ENCODE assay signal across 8 cellular contexts in genomic region chr2:169141713-169142352, GRCh38.
DNase-seq lines count a peak whose midpoint lies in the region; ATAC-seq and TF ChIP-seq lines count a peak whose summit lies in the region.

No MANE protein-coding gene starts in this region.

- no peaks in the 10 kb centered on the region for H3K36me3 ChIP-seq in mammary epithelial cell (ENCODE audit: insufficient read depth, low read length)

- TF ChIP-seq POLR2A in NB4 (IDR thresholded peaks at IDR 0.05; ENCODE audit: extremely low read depth, insufficient read length), result no peak

- WGBS in mammary epithelial cell (ENCODE audit: low coverage, missing lambda C conversion rate), result 32% methylated on average over 6 of the region's 10 CpGs

- H3K9me3 ChIP-seq in mammary epithelial cell (replicated peaks; ENCODE audit: insufficient read depth, low read length), result no peaks in the 10 kb centered on the region

- in situ Hi-C loops in mammary epithelial cell (cut with MboI; ENCODE audit: low sequenced_read_pairs in 2 of 2), result no loop called here

- H4K20me1 ChIP-seq in mammary epithelial cell (ENCODE audit: insufficient read depth, low read length), result no peaks in the 10 kb centered on the region

- ATAC-seq in GM21723 (IDR thresholded peaks at IDR 0.05; ENCODE audit: unreplicated experiment) (peak; percentile 73), GM18519 (IDR thresholded peaks at IDR 0.05; ENCODE audit: low FRiP score, unreplicated experiment) (no peak)

- H3K4me3 ChIP-seq in NB4 (ENCODE audit: low read depth, low read length), result no peak overlapping the region
- no peak overlapping the region for H3K4me3 ChIP-seq in mammary epithelial cell (replicated peaks in 1 of 3; ENCODE audit: insufficient read depth in 1 of 3, low read depth in 2 of 3, low read length in 3 of 3)

- dilution Hi-C loops in mammary epithelial cell (cut with HindIII; ENCODE audit: low sequenced_read_pairs), result no loop called here

- H3K4me2 ChIP-seq in mammary epithelial cell (ENCODE audit: insufficient read depth, low read depth, low read length), result no peak overlapping the region

- no peak overlapping the region for H2AFZ ChIP-seq in mammary epithelial cell (ENCODE audit: low read depth, low read length)

- TF ChIP-seq CTCF in NB4 (IDR thresholded peaks at IDR 0.05; ENCODE audit: low read depth, low read length), result peak; percentile 98
- TF ChIP-seq CTCF in VCaP (conservative IDR thresholded peaks at IDR 0.05), result peak; percentile 83
- peak; percentile 89 to 91 for TF ChIP-seq CTCF in mammary epithelial cell (conservative IDR thresholded peaks at IDR 0.05 in 1 of 2, IDR thresholded peaks at IDR 0.05 in 1 of 2; ENCODE audit: extremely low read depth in 1 of 2, insufficient read depth in 1 of 2, low read depth in 1 of 2, low read length in 2 of 2)

- H3K9ac ChIP-seq in mammary epithelial cell (ENCODE audit: insufficient read depth, low read length), result no peak overlapping the region

- no TSS peak for BruUV-seq in mammary epithelial cell (replicated peaks; lab: Mats Ljungman, UMichigan)

- CTCF ChIA-PET in mammary epithelial cell (lab: Charles Lee; ENCODE audit: low non-redundant PET), result interaction anchor here (0.6 kb wide), 1 partner anchor 80 kb away, joined by 3 read pairs; no protein-coding TSS in a partner anchor

- H3K79me2 ChIP-seq in mammary epithelial cell (ENCODE audit: insufficient read depth, low read length), result no peaks in the 10 kb centered on the region

- intact Hi-C loops in mammary epithelial cell (cut with micrococcal nuclease), result loop anchor here (1.0 to 2.0 kb wide), 3 partner anchors 32 to 194 kb away; no protein-coding TSS in a partner anchor

- H3K4me1 ChIP-seq in mammary epithelial cell (ENCODE audit: insufficient read depth, low read length), result no peaks in the 10 kb centered on the region

- H3K27ac ChIP-seq in VCaP, result no peak overlapping the region
- H3K27ac ChIP-seq in mammary epithelial cell (ENCODE audit: insufficient read depth, low read depth, low read length), result no peak overlapping the region

- DNase-seq in DMS114 treated with DMSO at 0.1 percent for 48 hours (lab: John Stamatoyannopoulos, UW; ENCODE audit: unreplicated experiment), result peak; percentile 0
- peak; percentile 70 for DNase-seq in NB4 (ENCODE audit: low read depth)
- peak; percentile 44 for DNase-seq in mammary epithelial cell
- peak; percentile 31 for DNase-seq in kidney glomerular epithelial cell (lab: John Stamatoyannopoulos, UW)
- peak; percentile 50 to 53 for DNase-seq in stimulated activated CD4-positive, alpha-beta T cell treated with anti-CD3 and anti-CD28 coated beads, Interleukin-4, amount 100 ng/mL, for 48 hours (ENCODE audit: low read depth in 2 of 2)

- no peaks in the 10 kb centered on the region for H3K27me3 ChIP-seq in mammary epithelial cell (ENCODE audit: insufficient read depth, low read length)

Comparison
In these comparisons a context has a peak if more than half of its experiments do, and no peak if none do; other contexts are left out.
1. DNase-seq: peak in every context shown above with its lines; median percentile 70 in NB4; 52 in stimulated activated CD4-positive, alpha-beta T cell treated with anti-CD3 and anti-CD28 coated beads, Interleukin-4, amount 100 ng/mL, for 48 hours; 44 in mammary epithelial cell; 31 in kidney glomerular epithelial cell; 0 in DMS114 treated with DMSO at 0.1 percent for 48 hours.